ENCODE assay signal across 1 cellular context in the genomic region with DNA sequence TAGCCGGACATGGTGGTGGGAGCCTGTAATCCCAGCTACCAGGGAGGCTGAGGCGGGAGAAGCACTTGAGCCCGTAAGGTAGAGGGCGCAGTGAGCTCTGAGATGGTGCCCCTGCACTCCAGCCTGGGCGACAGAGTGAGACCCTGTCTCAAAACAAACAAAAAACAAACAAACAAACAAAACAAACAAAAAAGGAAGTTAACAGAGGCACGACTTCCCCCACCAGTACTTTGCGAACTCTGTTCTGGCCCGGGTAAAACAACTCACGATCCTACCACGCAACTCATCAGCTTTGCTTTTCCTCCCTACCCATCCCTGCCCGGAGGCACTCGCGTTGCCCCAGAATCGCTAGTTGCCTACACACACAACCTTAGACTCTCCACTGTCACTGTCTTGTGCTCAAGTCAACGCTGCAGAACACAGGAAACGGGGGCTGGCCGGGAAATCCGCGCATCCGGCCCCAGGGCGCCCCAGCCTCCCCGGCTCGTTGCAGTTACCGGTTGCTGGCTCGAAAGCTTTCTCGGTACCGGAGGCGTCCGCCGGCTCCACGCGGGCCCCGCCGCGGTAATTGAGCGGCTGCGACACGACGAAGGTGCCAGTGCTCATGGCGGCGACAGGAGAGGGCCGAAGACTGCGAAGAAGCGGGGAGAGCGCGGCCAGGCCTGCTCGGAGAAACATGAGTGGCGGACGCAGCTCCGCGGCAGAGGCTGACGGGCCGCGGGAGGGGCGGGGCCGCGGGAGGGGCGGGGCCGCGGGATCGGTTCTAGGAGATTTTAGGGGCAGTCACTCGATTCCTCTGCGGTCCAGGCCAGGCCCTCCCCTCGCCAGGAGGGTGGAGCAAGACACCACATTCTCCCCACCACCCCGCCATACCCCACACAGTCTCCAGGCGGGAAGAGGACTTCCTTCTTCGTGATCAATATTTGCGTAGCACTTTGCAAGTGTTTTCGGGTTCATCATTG.
TF ChIP-seq lines count a peak whose summit lies in the region.

A gene (minus strand): TSS at position 682 of the 962 bp plus-strand sequence. CDS start 4 bp downstream, at position 678.

TF ChIP-seq in WTC11, 78 proteins besides CTCF, POLR2A, EP300 and RAD21 (continued from another document):
- TF ChIP-seq TEAD1 (CRISPR knock-in tag; IDR thresholded peaks at IDR 0.05) (0 out of 2 replicates have a peak, but pooled peaks have one; percentile 16), TEAD4 (CRISPR knock-in tag; IDR thresholded peaks at IDR 0.05) (no peak), GABPB1 (CRISPR knock-in tag; IDR thresholded peaks at IDR 0.05) (peak; percentile 40; the same call in 1 of the 2 replicates), SMAD4 (CRISPR knock-in tag; IDR thresholded peaks at IDR 0.05) (no peak), CREB1 (CRISPR knock-in tag; IDR thresholded peaks at IDR 0.05) (peak; percentile 29; the same call in 1 of the 2 replicates), RELA (CRISPR knock-in tag; IDR thresholded peaks at IDR 0.05; ENCODE audit: borderline replicate concordance) (peak; percentile 30; the same call in 1 of the 2 replicates), SP1 (CRISPR knock-in tag; conservative IDR thresholded peaks at IDR 0.05) (peak; percentile 82)
- TF ChIP-seq, protein P1, sequence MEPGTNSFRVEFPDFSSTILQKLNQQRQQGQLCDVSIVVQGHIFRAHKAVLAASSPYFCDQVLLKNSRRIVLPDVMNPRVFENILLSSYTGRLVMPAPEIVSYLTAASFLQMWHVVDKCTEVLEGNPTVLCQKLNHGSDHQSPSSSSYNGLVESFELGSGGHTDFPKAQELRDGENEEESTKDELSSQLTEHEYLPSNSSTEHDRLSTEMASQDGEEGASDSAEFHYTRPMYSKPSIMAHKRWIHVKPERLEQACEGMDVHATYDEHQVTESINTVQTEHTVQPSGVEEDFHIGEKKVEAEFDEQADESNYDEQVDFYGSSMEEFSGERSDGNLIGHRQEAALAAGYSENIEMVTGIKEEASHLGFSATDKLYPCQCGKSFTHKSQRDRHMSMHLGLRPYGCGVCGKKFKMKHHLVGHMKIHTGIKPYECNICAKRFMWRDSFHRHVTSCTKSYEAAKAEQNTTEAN (CRISPR knock-in tag; IDR thresholded peaks at IDR 0.05), result peak; percentile 53; the same call in 1 of the 2 replicates
- TF ChIP-seq, protein P2, sequence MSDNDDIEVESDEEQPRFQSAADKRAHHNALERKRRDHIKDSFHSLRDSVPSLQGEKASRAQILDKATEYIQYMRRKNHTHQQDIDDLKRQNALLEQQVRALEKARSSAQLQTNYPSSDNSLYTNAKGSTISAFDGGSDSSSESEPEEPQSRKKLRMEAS (CRISPR knock-in tag; IDR thresholded peaks at IDR 0.05), result peak; percentile 89
TF ChIP-seq in WTC11: peak in this region for 19.
